Comparison of ENCODE assay signal across 9 cellular contexts in the genomic region with DNA sequence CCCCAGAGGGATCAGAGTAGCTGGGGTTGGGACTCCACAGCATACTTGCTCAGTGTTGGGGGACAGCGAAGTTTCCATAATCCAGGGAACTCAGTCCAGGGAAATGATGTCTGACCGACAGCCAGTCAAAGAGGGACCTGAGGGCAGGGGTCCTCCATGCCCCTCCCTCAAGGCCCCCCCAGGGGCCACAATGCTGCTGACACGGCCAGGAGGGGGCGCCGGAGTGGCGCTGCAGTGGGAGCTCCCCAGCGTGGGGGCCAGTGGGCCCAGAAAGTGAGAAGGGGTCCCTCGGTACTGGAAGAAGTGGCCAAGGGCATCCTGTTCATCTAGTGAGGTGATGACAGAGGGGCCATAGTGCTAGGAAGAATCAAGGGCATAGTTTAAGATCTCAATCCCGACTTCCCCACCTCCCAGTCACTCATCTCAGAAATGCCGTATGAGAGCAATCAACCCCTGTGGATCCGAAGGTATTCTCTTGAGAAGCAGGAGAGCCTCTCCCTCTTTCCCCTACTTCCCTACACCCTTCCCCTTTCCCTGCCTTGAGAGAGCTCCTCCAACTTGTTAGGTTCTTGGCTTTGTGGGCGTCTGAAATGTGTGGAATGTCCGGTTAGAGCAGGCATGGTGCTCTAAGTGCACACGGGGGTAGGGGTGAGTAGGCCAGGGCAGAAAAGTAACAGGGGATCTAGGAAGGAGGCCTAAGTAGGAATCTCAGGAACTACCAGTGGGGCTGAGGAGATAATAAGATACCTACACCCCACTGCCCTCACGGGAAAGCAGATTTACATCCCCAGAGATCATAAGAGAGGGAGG. TPM values are rescaled to one million over a fixed set of nuclear protein-coding genes. Genes with fewer than 3 reads are reported as not detected.
DNase-seq lines count a peak whose midpoint lies in the region; ATAC-seq and TF ChIP-seq lines count a peak whose summit lies in the region.
"Had no signal": no experiment of that assay in that cellular context is flagged by ENCODE, and none has a peak within 500 bp of the region (broad histone marks: within the 10 kb centered on the region; RNA-seq: fewer than 3 reads in every experiment).

No MANE protein-coding gene starts in this region.

- H3K4me1 ChIP-seq in GM23248 (ENCODE audit: insufficient read depth), result peaks cover 14% of the 10 kb centered on the region

- H3K9ac ChIP-seq in GM23248, result peak overlapping the region; percentile 11; the same call in 1 of the 2 replicates

- in situ Hi-C loops in GM23248 (cut with MboI), result loop anchor here (10.0 kb wide), 1 partner anchor 95 kb away; no protein-coding TSS in a partner anchor

- no peaks in the 10 kb centered on the region; the same call in 1 of the 2 replicates for H3K9me3 ChIP-seq in AG04450 (ENCODE audit: control insufficient read depth, insufficient read depth, low read length)
- H3K9me3 ChIP-seq in GM23248 (ENCODE audit: low read depth), result no peaks in the 10 kb centered on the region

- peaks cover 44% of the 10 kb centered on the region for H3F3A ChIP-seq in GM23248 (ENCODE audit: insufficient read depth)

- H3K4me3 ChIP-seq in AG04450 (ENCODE audit: low read depth, low read length), result no peak overlapping the region
- H3K4me3 ChIP-seq in GM23248, result 0 out of 2 replicates have a peak overlapping the region, but pooled peaks have one; percentile 19

- ATAC-seq in HG02759 (IDR thresholded peaks at IDR 0.05; ENCODE audit: unreplicated experiment), result no peak
- ATAC-seq in HG02840 (IDR thresholded peaks at IDR 0.05; ENCODE audit: low FRiP score, unreplicated experiment), result no peak

- CTCF ChIA-PET in AG04450 (lab: Charles Lee), result interaction anchor here (0.8 to 6.4 kb wide), 5 partner anchors 9 to 164 kb away, joined by 4 to 104 read pairs (median 5); partner anchors contain the start of genes ITGA10 and PIAS3

- no peaks in the 10 kb centered on the region for H4K20me1 ChIP-seq in GM23248 (ENCODE audit: insufficient read depth)

- H3K36me3 ChIP-seq in GM23248 (ENCODE audit: low read depth), result peaks cover 24% of the 10 kb centered on the region

- H3K27ac ChIP-seq in AG04450 (ENCODE audit: low read depth, low read length), result peak overlapping the region; percentile 61
- peak overlapping the region; percentile 33 for H3K27ac ChIP-seq in GM23248

- H2AFZ ChIP-seq in GM23248, result no peak overlapping the region

- peak; percentile 42 for TF ChIP-seq CTCF in AG04450 (IDR thresholded peaks at IDR 0.05; ENCODE audit: low read depth, low read length)

- DNase-seq in AG04450 (ENCODE audit: low read depth, low spot score) (no peak), GM23248 (peak; percentile 73), UCSD-AML1 (lab: John Stamatoyannopoulos, UW; ENCODE audit: unreplicated experiment) (peak; percentile 15), iris pigment epithelial cell (ENCODE audit: low read depth) (peak; percentile 90), putamen (ENCODE audit: low spot score) (no peak)
- no peak for DNase-seq in stimulated activated CD4-positive, alpha-beta T cell treated with anti-CD3 and anti-CD28 coated beads, Interleukin-4, amount 100 ng/mL, for 4 hours
- DNase-seq: central memory CD4-positive, alpha-beta T cell had no signal

- POLR2A ChIA-PET in AG04450 (lab: Yijun Ruan, JAX), result interaction anchor here (1.3 to 7.1 kb wide), 2 partner anchors 8 to 26 kb away, joined by 3 to 116 read pairs; partner anchors contain the start of genes PIAS3, POLR3C and RNF115

- WGBS in GM23248 (ENCODE audit: low coverage in 1 of 2, low lambda C conversion rate in 2 of 2, missing lambda C conversion rate in 2 of 2), 2 experiments, result 63 to 70% methylated on average over 15 of the region's 15 CpGs

- H3K27me3 ChIP-seq in AG04450 (ENCODE audit: control insufficient read depth, insufficient read depth, low read length) (no peaks in the 10 kb centered on the region), GM23248 (replicated peaks; ENCODE audit: insufficient read depth) (no peaks in the 10 kb centered on the region)

- no peaks in the 10 kb centered on the region for H3K79me2 ChIP-seq in GM23248 (ENCODE audit: insufficient read depth)

- peak overlapping the region; percentile 23 for H3K4me2 ChIP-seq in GM23248 (ENCODE audit: unreplicated experiment)

- H3K9me2 ChIP-seq in GM23248 (ENCODE audit: insufficient read depth), result no peaks in the 10 kb centered on the region

RNA-seq across cellular contexts. Expression of gene NUDT17, which starts 4.1 kb away (rescaled TPM):
- 3.3 and 3.7 TPM in 2 replicates for polyA plus RNA-seq in AG04450 (2011; rRNA removed)
- polyA minus RNA-seq in AG04450 (2011; rRNA and poly(A)+ RNA removed), result 1.5 and 2.0 TPM in 2 replicates
- total RNA-seq in GM23248 (2014; rRNA removed; shearing (Covaris generic)), result 5.9 and 12.0 TPM in 2 replicates
- polyA plus RNA-seq in GM23248 (2016; fragmentation: Nextera tagmentation; extraction: Ambion mirVana), result 7.8 and 9.5 TPM in 2 replicates

RNA-seq across cellular contexts. Expression of gene PIAS3, which starts 9.3 kb away (rescaled TPM):
- polyA plus RNA-seq in AG04450 (2011; rRNA removed), result 29.2 and 40.1 TPM in 2 replicates
- polyA minus RNA-seq in AG04450 (2011; rRNA and poly(A)+ RNA removed), result 30.0 and 33.9 TPM in 2 replicates
- total RNA-seq in GM23248 (2014; rRNA removed; shearing (Covaris generic)), result 22.2 and 32.5 TPM in 2 replicates
- polyA plus RNA-seq in GM23248 (2016; fragmentation: Nextera tagmentation; extraction: Ambion mirVana), result 58.3 and 63.0 TPM in 2 replicates

RNA-seq across cellular contexts. Expression of gene POLR3C, which starts 25.6 kb away (rescaled TPM):
- polyA plus RNA-seq in AG04450 (2011; rRNA removed) (67.5 and 70.6 TPM in 2 replicates), GM23248 (2016; fragmentation: Nextera tagmentation; extraction: Ambion mirVana) (38.4 and 39.0 TPM in 2 replicates)
- 81.5 and 87.4 TPM in 2 replicates for polyA minus RNA-seq in AG04450 (2011; rRNA and poly(A)+ RNA removed)
- total RNA-seq in GM23248 (2014; rRNA removed; shearing (Covaris generic)), result 23.1 and 42.2 TPM in 2 replicates

RNA-seq across cellular contexts. Expression of gene RNF115, which starts 25.7 kb away (rescaled TPM):
- polyA plus RNA-seq in AG04450 (2011; rRNA removed) (30.0 and 32.9 TPM in 2 replicates), GM23248 (2016; fragmentation: Nextera tagmentation; extraction: Ambion mirVana) (13.9 and 14.2 TPM in 2 replicates)
- polyA minus RNA-seq in AG04450 (2011; rRNA and poly(A)+ RNA removed), result 20.5 and 23.0 TPM in 2 replicates
- 14.5 and 14.8 TPM in 2 replicates for total RNA-seq in GM23248 (2014; rRNA removed; shearing (Covaris generic))

RNA-seq across cellular contexts. Expression of gene ANKRD35, which starts 36.1 kb away (rescaled TPM):
- polyA plus RNA-seq in AG04450 (2011; rRNA removed) (2.6 and 2.7 TPM in 2 replicates), GM23248 (2016; fragmentation: Nextera tagmentation; extraction: Ambion mirVana) (3.4 and 3.5 TPM in 2 replicates)
- 0.87 and 0.96 TPM in 2 replicates for polyA minus RNA-seq in AG04450 (2011; rRNA and poly(A)+ RNA removed)
- 0.38 and 0.65 TPM in 2 replicates for total RNA-seq in GM23248 (2014; rRNA removed; shearing (Covaris generic))

Comparison
In these comparisons a context has a peak if more than half of its experiments do, and no peak if none do; other contexts are left out.
1. DNase-seq: peak in GM23248 (single experiment), UCSD-AML1 (single experiment) and iris pigment epithelial cell (single experiment); none in AG04450 (single experiment), putamen (single experiment) and stimulated activated CD4-positive, alpha-beta T cell treated with anti-CD3 and anti-CD28 coated beads, Interleukin-4, amount 100 ng/mL, for 4 hours (0 of 2).